ENCODE assay signal across 17 cellular contexts in the genomic region with DNA sequence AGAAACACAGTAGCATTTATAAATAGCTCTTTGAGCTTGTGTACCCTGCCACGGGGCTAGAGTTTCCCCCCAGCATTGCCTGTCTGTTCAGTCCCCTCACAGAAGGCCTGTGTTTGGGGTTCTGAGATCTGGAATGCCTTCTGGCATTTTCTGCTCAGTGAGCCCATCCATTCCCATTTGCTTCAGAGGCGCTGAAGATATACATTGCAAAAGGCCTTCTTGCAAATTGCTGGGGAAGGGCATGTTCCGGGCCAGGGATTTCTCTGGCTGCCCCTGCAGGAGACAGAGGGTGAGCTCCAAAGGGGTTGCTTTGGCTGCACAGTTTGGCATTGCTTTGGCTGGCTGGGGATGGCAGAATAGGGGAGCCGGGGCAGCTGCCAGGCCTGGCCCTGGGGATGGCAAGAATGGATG.
"Had no signal": no experiment of that assay in that cellular context is flagged by ENCODE, and none has a peak within 500 bp of the region (broad histone marks: within the 10 kb centered on the region; RNA-seq: fewer than 3 reads in every experiment).

No MANE protein-coding gene starts in this region.

- H3K4me3 Mint-ChIP-seq: activated naive CD4-positive, alpha-beta T cell treated with anti-CD3 and anti-CD28 coated beads, Interleukin-2, amount 10 ng/mL, durations not matched to agents 7 days and 5 days; activated naive CD8-positive, alpha-beta T cell treated with anti-CD3 and anti-CD28 coated beads, Interleukin-2, amount 50 U/mL, for 24 hours; naive B cell; neural crest cell; stimulated activated naive B cell treated with anti-CD40 and anti-IgM and Interleukin-4, amounts not matched to agents 10 μg/mL and 1 μg/mL and 100 μg/mL, for 72 hours; type B pancreatic cell had no signal

- H3K27me3 ChIP-seq: foreskin keratinocyte, ovary had no signal

- ATAC-seq: activated naive CD8-positive, alpha-beta T cell treated with anti-CD3 and anti-CD28 coated beads, Interleukin-2, amount 50 U/mL, for 24 hours; foreskin keratinocyte; stimulated activated naive B cell treated with anti-CD40 and anti-IgM and Interleukin-4, amounts not matched to agents 10 μg/mL and 1 μg/mL and 100 μg/mL, for 72 hours had no signal

- H3K27ac Mint-ChIP-seq: activated naive CD4-positive, alpha-beta T cell treated with anti-CD3 and anti-CD28 coated beads, Interleukin-2, amount 10 ng/mL, durations not matched to agents 7 days and 5 days; activated naive CD8-positive, alpha-beta T cell treated with anti-CD3 and anti-CD28 coated beads, Interleukin-2, amount 50 U/mL, for 24 hours; stimulated activated naive B cell treated with anti-CD40 and anti-IgM and Interleukin-4, amounts not matched to agents 10 μg/mL and 1 μg/mL and 100 μg/mL, for 72 hours; type B pancreatic cell had no signal

- H3K27ac ChIP-seq: foreskin keratinocyte, left ventricle myocardium inferior, ovary had no signal

- H3K36me3 Mint-ChIP-seq: activated naive CD4-positive, alpha-beta T cell treated with anti-CD3 and anti-CD28 coated beads, Interleukin-2, amount 10 ng/mL, durations not matched to agents 7 days and 5 days; naive B cell; stimulated activated naive B cell treated with anti-CD40 and anti-IgM and Interleukin-4, amounts not matched to agents 10 μg/mL and 1 μg/mL and 100 μg/mL, for 72 hours; type B pancreatic cell had no signal

- H3K4me3 ChIP-seq: left ventricle myocardium inferior, ovary had no signal

- H3K9me3 ChIP-seq: ovary had no signal

- H3K27me3 Mint-ChIP-seq: activated naive CD4-positive, alpha-beta T cell treated with anti-CD3 and anti-CD28 coated beads, Interleukin-2, amount 10 ng/mL, durations not matched to agents 7 days and 5 days; activated naive CD8-positive, alpha-beta T cell treated with anti-CD3 and anti-CD28 coated beads, Interleukin-2, amount 50 U/mL, for 24 hours; naive B cell; stimulated activated naive B cell treated with anti-CD40 and anti-IgM and Interleukin-4, amounts not matched to agents 10 μg/mL and 1 μg/mL and 100 μg/mL, for 72 hours had no signal

- H3K4me1 ChIP-seq: foreskin keratinocyte, left ventricle myocardium inferior had no signal

- H3K36me3 ChIP-seq: left ventricle myocardium inferior, ovary had no signal

- H3K9me3 Mint-ChIP-seq: activated naive CD4-positive, alpha-beta T cell treated with anti-CD3 and anti-CD28 coated beads, Interleukin-2, amount 10 ng/mL, durations not matched to agents 7 days and 5 days had no signal

- H3K4me1 Mint-ChIP-seq: activated naive CD4-positive, alpha-beta T cell treated with anti-CD3 and anti-CD28 coated beads, Interleukin-2, amount 10 ng/mL, durations not matched to agents 7 days and 5 days; activated naive CD8-positive, alpha-beta T cell treated with anti-CD3 and anti-CD28 coated beads, Interleukin-2, amount 50 U/mL, for 24 hours; naive B cell; stimulated activated naive B cell treated with anti-CD40 and anti-IgM and Interleukin-4, amounts not matched to agents 10 μg/mL and 1 μg/mL and 100 μg/mL, for 72 hours had no signal

- DNase-seq: activated CD4-positive, CD25-positive, alpha-beta regulatory T cell treated with anti-CD3 and anti-CD28 coated beads, Interleukin-2, amount 50 U/mL, for 72 hours; activated CD8-positive, alpha-beta memory T cell treated with anti-CD3 and anti-CD28 coated beads for 24 hours; activated CD8-positive, alpha-beta memory T cell treated with anti-CD3 and anti-CD28 coated beads, Interleukin-2, amount 50 U/mL, for 48 hours; activated effector memory CD4-positive, alpha-beta T cell treated with Interleukin-2 at 50 U/mL for 16 hours; activated naive CD4-positive, alpha-beta T cell treated with anti-CD3 and anti-CD28 coated beads, Interleukin-2, amount 10 ng/mL, durations not matched to agents 7 days and 5 days; activated naive CD8-positive, alpha-beta T cell treated with anti-CD3 and anti-CD28 coated beads, Interleukin-2, amount 50 U/mL, for 24 hours; activated T-cell treated with anti-CD3 and anti-CD28 coated beads, Interleukin-2, amount 50 U/mL, for 48 hours; foreskin keratinocyte; glutamatergic neuron; left ventricle myocardium inferior; mammary epithelial cell; naive B cell; ovary; stimulated activated naive B cell treated with anti-CD40 and anti-IgM and Interleukin-4, amounts not matched to agents 10 μg/mL and 1 μg/mL and 100 μg/mL, for 72 hours; T1000 had no signal
